In genomic region chr1:58899581-58900271, GRCh38 we compare ENCODE assay signal across 13 cellular contexts.
DNase-seq lines count a peak whose midpoint lies in the region; ATAC-seq and TF ChIP-seq lines count a peak whose summit lies in the region.
"Had no signal": no experiment of that assay in that cellular context is flagged by ENCODE, and none has a peak within 500 bp of the region (broad histone marks: within the 10 kb centered on the region; RNA-seq: fewer than 3 reads in every experiment).

No MANE protein-coding gene starts in this region.

- DNase-seq in GM23338 (ENCODE audit: low spot score), result no peak
- no peak for DNase-seq in WERI-Rb-1
- DNase-seq in left lung, result no peak
- DNase-seq in gastrocnemius medialis, result no peak
- no peak for DNase-seq in activated naive CD4-positive, alpha-beta T cell treated with anti-CD3 and anti-CD28 coated beads, Interleukin-2, amount 10 ng/mL, durations not matched to agents 7 days and 5 days
- no peak for DNase-seq in activated CD4-positive, alpha-beta T cell treated with anti-CD3 and anti-CD28 coated beads, Interleukin-2, amount 50 U/mL, for 1 hour
- DNase-seq in SK-N-SH, result no peak
- DNase-seq: activated CD4-positive, alpha-beta memory T cell treated with anti-CD3 and anti-CD28 coated beads, Interleukin-2, amount 10 ng/mL, durations not matched to agents 7 days and 5 days had no signal

- POLR2A ChIA-PET in SK-N-SH (lab: Yijun Ruan, JAX), result no interaction called here

- no peak for TF ChIP-seq EP300 in SK-N-SH (IDR thresholded peaks at IDR 0.05; ENCODE audit: borderline replicate concordance in 1 of 2, low read depth in 1 of 2, low read length in 1 of 2)

- H3K27me3 ChIP-seq in GM23338 (ENCODE audit: insufficient read depth), result peaks cover 8% of the 10 kb centered on the region; the same call in 1 of the 2 replicates
- H3K27me3 ChIP-seq in WERI-Rb-1 (ENCODE audit: insufficient read depth, low read depth, severe bottlenecking), result no peaks in the 10 kb centered on the region
- H3K27me3 ChIP-seq in left lung, result no peaks in the 10 kb centered on the region
- no peaks in the 10 kb centered on the region for H3K27me3 ChIP-seq in gastrocnemius medialis
- no peaks in the 10 kb centered on the region for H3K27me3 ChIP-seq in SK-N-SH (ENCODE audit: insufficient read depth)

- H3K79me2 ChIP-seq in GM23338 (replicated peaks; ENCODE audit: insufficient read depth) (no peaks in the 10 kb centered on the region), SK-N-SH (ENCODE audit: insufficient read depth) (no peaks in the 10 kb centered on the region)

- no peak overlapping the region for H3K4me3 Mint-ChIP-seq in GM23338
- no peak overlapping the region for H3K4me3 Mint-ChIP-seq in activated naive CD4-positive, alpha-beta T cell treated with anti-CD3 and anti-CD28 coated beads, Interleukin-2, amount 10 ng/mL, durations not matched to agents 7 days and 5 days
- H3K4me3 Mint-ChIP-seq: activated CD4-positive, alpha-beta memory T cell treated with anti-CD3 and anti-CD28 coated beads, Interleukin-2, amount 10 ng/mL, durations not matched to agents 7 days and 5 days; B cell; central memory CD8-positive, alpha-beta T cell; natural killer cell treated with Interleukin-12 subunit alpha and Interleukin-12 subunit beta and Interleukin-15 and Interleukin-18, amount 100 ng/mL, for 72 hours; T-helper 2 cell treated with Interferon-gamma antibody and Interleukin-4, amounts not matched to agents 5 μg/mL and 100 μg/mL, for 36 hours had no signal

- in situ Hi-C loops in gastrocnemius medialis (cut with MboI; ENCODE audit: low sequenced_read_pairs in 4 of 4), result loop anchor here (5.0 to 25.0 kb wide), 6 partner anchors 68 to 525 kb away; partner anchors contain the start of genes FGGY (in 3 of the 4) and JUN (in 3 of the 4)

- TF ChIP-seq CTCF in GM23338 (conservative IDR thresholded peaks at IDR 0.05; ENCODE audit: low read depth in 2 of 2) (no peak), WERI-Rb-1 (IDR thresholded peaks at IDR 0.05; ENCODE audit: low read depth, low read length) (no peak), left lung (IDR thresholded peaks at IDR 0.05) (no peak), gastrocnemius medialis (IDR thresholded peaks at IDR 0.05 in 4 of 5, conservative IDR thresholded peaks at IDR 0.05 in 1 of 5) (no peak), SK-N-SH (IDR thresholded peaks at IDR 0.05) (no peak)

- H3K4me1 Mint-ChIP-seq in GM23338, result peaks cover 11% of the 10 kb centered on the region
- peaks cover 31% of the 10 kb centered on the region for H3K4me1 Mint-ChIP-seq in activated naive CD4-positive, alpha-beta T cell treated with anti-CD3 and anti-CD28 coated beads, Interleukin-2, amount 10 ng/mL, durations not matched to agents 7 days and 5 days

- ATAC-seq in GM23338 (no peak), left lung (no peak), gastrocnemius medialis (no peak), GM21526 (IDR thresholded peaks at IDR 0.05; ENCODE audit: low FRiP score, unreplicated experiment) (no peak)
- ATAC-seq: natural killer cell treated with Interleukin-12 subunit alpha and Interleukin-12 subunit beta and Interleukin-15 and Interleukin-18, amount 100 ng/mL, for 72 hours had no signal

- no peaks in the 10 kb centered on the region for H3K9me3 ChIP-seq in WERI-Rb-1 (ENCODE audit: severe bottlenecking)
- H3K9me3 ChIP-seq in left lung, result no peaks in the 10 kb centered on the region
- H3K9me3 ChIP-seq in gastrocnemius medialis, result no peaks in the 10 kb centered on the region
- H3K9me3 ChIP-seq in SK-N-SH, result no peaks in the 10 kb centered on the region

- H3K4me3 ChIP-seq in GM23338 (no peak overlapping the region), WERI-Rb-1 (ENCODE audit: low read depth, low read length) (no peak overlapping the region), left lung (no peak overlapping the region), gastrocnemius medialis (no peak overlapping the region), SK-N-SH (ENCODE audit: low read depth in 2 of 2, low read length in 1 of 2) (no peak overlapping the region)

- H3K36me3 ChIP-seq in GM23338 (ENCODE audit: insufficient read depth) (no peaks in the 10 kb centered on the region), WERI-Rb-1 (no peaks in the 10 kb centered on the region), left lung (no peaks in the 10 kb centered on the region), gastrocnemius medialis (no peaks in the 10 kb centered on the region), SK-N-SH (replicated peaks in 1 of 2; ENCODE audit: control insufficient read depth in 1 of 2, insufficient read depth in 2 of 2, low read length in 1 of 2) (no peaks in the 10 kb centered on the region)

- H3K27me3 Mint-ChIP-seq in GM23338 (ENCODE audit: insufficient read depth, low read depth, poor library complexity), result peaks cover 3% of the 10 kb centered on the region
- peaks cover 8% of the 10 kb centered on the region for H3K27me3 Mint-ChIP-seq in activated naive CD4-positive, alpha-beta T cell treated with anti-CD3 and anti-CD28 coated beads, Interleukin-2, amount 10 ng/mL, durations not matched to agents 7 days and 5 days
- H3K27me3 Mint-ChIP-seq: activated CD4-positive, alpha-beta memory T cell treated with anti-CD3 and anti-CD28 coated beads, Interleukin-2, amount 10 ng/mL, durations not matched to agents 7 days and 5 days; B cell; central memory CD8-positive, alpha-beta T cell; natural killer cell treated with Interleukin-12 subunit alpha and Interleukin-12 subunit beta and Interleukin-15 and Interleukin-18, amount 100 ng/mL, for 72 hours had no signal

- 98% methylated on average over 12 of the region's 12 CpGs for WGBS in SK-N-SH (ENCODE audit: low lambda C conversion rate)

- H3K9me2 ChIP-seq in GM23338 (ENCODE audit: insufficient read depth) (no peaks in the 10 kb centered on the region), SK-N-SH (no peaks in the 10 kb centered on the region)

- intact Hi-C loops in left lung (cut with DNase I), result loop anchor here in 1 of 2 donors (10.0 kb wide), 1 partner anchor 115 kb away; the partner anchor contains the start of gene JUN
- intact Hi-C loops in gastrocnemius medialis (cut with DNase I; ENCODE audit: low total_unique reads), result loop anchor here (5.0 kb wide), 3 partner anchors 238 to 798 kb away; no protein-coding TSS in a partner anchor

- H3F3A ChIP-seq in GM23338 (replicated peaks; ENCODE audit: low read depth) (no peaks in the 10 kb centered on the region), SK-N-SH (replicated peaks; ENCODE audit: insufficient read depth) (peaks cover 34% of the 10 kb centered on the region)

- TF ChIP-seq RAD21 in SK-N-SH (IDR thresholded peaks at IDR 0.05; ENCODE audit: low read length), result no peak

- H3K4me2 ChIP-seq in GM23338 (no peak overlapping the region), SK-N-SH (no peak overlapping the region)

- H4K20me1 ChIP-seq in GM23338 (replicated peaks; ENCODE audit: insufficient read depth) (no peaks in the 10 kb centered on the region), SK-N-SH (ENCODE audit: insufficient read depth) (no peaks in the 10 kb centered on the region)

- 0 out of 2 replicates have a peak, but pooled peaks cover 4% of the 10 kb centered on the region for H3K4me1 ChIP-seq in GM23338 (ENCODE audit: insufficient read depth)
- peaks cover 31 to 88% of the 10 kb centered on the region in 2 donors for H3K4me1 ChIP-seq in left lung
- peaks cover 81 to 90% of the 10 kb centered on the region in 2 donors for H3K4me1 ChIP-seq in gastrocnemius medialis
- peaks cover 17 to 33% of the 10 kb centered on the region in 2 experiments; a peak in 3 of 4 replicates for H3K4me1 ChIP-seq in SK-N-SH (ENCODE audit: control insufficient read depth in 1 of 2, insufficient read depth in 2 of 2, low read depth in 1 of 2, low read length in 1 of 2)

- H3K27ac ChIP-seq in GM23338 (ENCODE audit: low read depth) (no peak overlapping the region), WERI-Rb-1 (peak overlapping the region; percentile 70), left lung (peak overlapping the region; percentile 65 to 84), gastrocnemius medialis (peak overlapping the region; percentile 94 to 100 (median 94)), SK-N-SH (ENCODE audit: low read depth in 2 of 2, low read length in 1 of 2) (peak overlapping the region in 1 of 2 experiments; percentile 93; a peak in 2 of 4 replicates)

- TF ChIP-seq POLR2A in gastrocnemius medialis (IDR thresholded peaks at IDR 0.05), result no peak

- H2AFZ ChIP-seq in GM23338, result peak overlapping the region; percentile 69
- H2AFZ ChIP-seq in SK-N-SH (ENCODE audit: low read depth), result no peak overlapping the region

- H3K9me3 Mint-ChIP-seq in GM23338, result no peaks in the 10 kb centered on the region
- H3K9me3 Mint-ChIP-seq in activated naive CD4-positive, alpha-beta T cell treated with anti-CD3 and anti-CD28 coated beads, Interleukin-2, amount 10 ng/mL, durations not matched to agents 7 days and 5 days, result no peaks in the 10 kb centered on the region
- H3K9me3 Mint-ChIP-seq: activated CD4-positive, alpha-beta memory T cell treated with anti-CD3 and anti-CD28 coated beads, Interleukin-2, amount 10 ng/mL, durations not matched to agents 7 days and 5 days; central memory CD8-positive, alpha-beta T cell; natural killer cell treated with Interleukin-12 subunit alpha and Interleukin-12 subunit beta and Interleukin-15 and Interleukin-18, amount 100 ng/mL, for 72 hours; T-helper 2 cell treated with Interferon-gamma antibody and Interleukin-4, amounts not matched to agents 5 μg/mL and 100 μg/mL, for 36 hours had no signal

- H3K36me3 Mint-ChIP-seq in GM23338 (ENCODE audit: low read depth), result no peaks in the 10 kb centered on the region
- no peaks in the 10 kb centered on the region for H3K36me3 Mint-ChIP-seq in activated naive CD4-positive, alpha-beta T cell treated with anti-CD3 and anti-CD28 coated beads, Interleukin-2, amount 10 ng/mL, durations not matched to agents 7 days and 5 days
- H3K36me3 Mint-ChIP-seq: natural killer cell treated with Interleukin-12 subunit alpha and Interleukin-12 subunit beta and Interleukin-15 and Interleukin-18, amount 100 ng/mL, for 72 hours had no signal

- CTCF ChIA-PET in activated naive CD4-positive, alpha-beta T cell treated with anti-CD3 and anti-CD28 coated beads, Interleukin-2, amount 10 ng/mL, durations not matched to agents 7 days and 5 days (lab: Charles Lee), result interaction anchor here (0.6 kb wide), 1 partner anchor 73 kb away, joined by 3 read pairs; no protein-coding TSS in a partner anchor
- CTCF ChIA-PET in SK-N-SH (lab: Yijun Ruan, JAX), result interaction anchor here (1.3 to 1.4 kb wide), 2 partner anchors 118 to 799 kb away, joined by 3 read pairs; no protein-coding TSS in a partner anchor

- H3K27ac Mint-ChIP-seq in GM23338, result no peak overlapping the region
- H3K27ac Mint-ChIP-seq in activated naive CD4-positive, alpha-beta T cell treated with anti-CD3 and anti-CD28 coated beads, Interleukin-2, amount 10 ng/mL, durations not matched to agents 7 days and 5 days, result no peak overlapping the region
- H3K27ac Mint-ChIP-seq: activated CD4-positive, alpha-beta memory T cell treated with anti-CD3 and anti-CD28 coated beads, Interleukin-2, amount 10 ng/mL, durations not matched to agents 7 days and 5 days; B cell; natural killer cell treated with Interleukin-12 subunit alpha and Interleukin-12 subunit beta and Interleukin-15 and Interleukin-18, amount 100 ng/mL, for 72 hours; T-helper 2 cell treated with Interferon-gamma antibody and Interleukin-4, amounts not matched to agents 5 μg/mL and 100 μg/mL, for 36 hours had no signal

- no peak overlapping the region for H3K9ac ChIP-seq in SK-N-SH

TF ChIP-seq in GM23338, 12 proteins besides CTCF, POLR2A, EP300 and RAD21 (continues in another document):
- TF ChIP-seq JUNB (IDR thresholded peaks at IDR 0.05; ENCODE audit: unreplicated experiment), result no peak
